Comparison of ENCODE assay signal across 20 cellular contexts in the genomic region with DNA sequence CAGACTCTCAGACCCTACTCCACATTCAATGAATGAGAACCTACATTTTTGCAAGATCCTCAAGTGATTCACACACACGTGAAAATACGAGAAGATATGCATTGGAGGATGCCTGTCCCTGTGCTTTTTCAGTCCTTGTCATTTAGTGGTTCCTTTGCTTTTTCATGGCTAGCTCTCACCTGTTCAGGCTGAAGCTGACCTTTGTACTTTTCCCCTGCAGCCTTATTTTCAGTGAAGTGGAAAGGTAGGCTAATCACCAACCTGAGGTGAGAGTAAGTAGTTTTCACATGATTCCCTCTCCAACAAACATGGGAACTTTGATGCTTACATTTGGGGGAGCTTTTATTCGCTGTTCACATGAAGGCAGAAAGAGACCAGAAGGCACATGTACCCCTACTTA. TPM values are rescaled to one million over a fixed set of nuclear protein-coding genes. Genes with fewer than 3 reads are reported as not detected.
DNase-seq lines count a peak whose midpoint lies in the region; ATAC-seq and TF ChIP-seq lines count a peak whose summit lies in the region.
"Had no signal": no experiment of that assay in that cellular context is flagged by ENCODE, and none has a peak within 500 bp of the region (broad histone marks: within the 10 kb centered on the region; RNA-seq: fewer than 3 reads in every experiment).

No MANE protein-coding gene starts in this region.

- peaks cover 35% of the 10 kb centered on the region for H3K36me3 Mint-ChIP-seq in activated CD8-positive, alpha-beta memory T cell treated with anti-CD3 and anti-CD28 coated beads, Interleukin-2, amount 10 ng/mL, durations not matched to agents 7 days and 5 days
- peaks cover 13 to 18% of the 10 kb centered on the region in 2 donors for H3K36me3 Mint-ChIP-seq in naive B cell

- H3K4me3 ChIP-seq in hepatocyte (no peak overlapping the region), neuronal stem cell (ENCODE audit: low read length in 2 of 2) (no peak overlapping the region)
- H3K4me3 ChIP-seq: GM23248 had no signal

- ATAC-seq in activated CD8-positive, alpha-beta memory T cell treated with anti-CD3 and anti-CD28 coated beads, Interleukin-2, amount 10 ng/mL, durations not matched to agents 7 days and 5 days = no peak
- ATAC-seq in naive B cell (ENCODE audit: low read depth in 2 of 2) = no peak
- ATAC-seq in HG03439 (IDR thresholded peaks at IDR 0.05; ENCODE audit: unreplicated experiment) = no peak

- peak overlapping the region; percentile 59 for H3K27ac ChIP-seq in hepatocyte
- no peak overlapping the region for H3K27ac ChIP-seq in neuronal stem cell (replicated peaks; ENCODE audit: low read length)
- H3K27ac ChIP-seq: GM23248, HL-60 had no signal

- TF ChIP-seq CTCF in hepatocyte (IDR thresholded peaks at IDR 0.05; ENCODE audit: poor library complexity) = no peak

- H3K79me1 ChIP-seq in neuronal stem cell (ENCODE audit: low read depth, low read length) = no peaks in the 10 kb centered on the region

- H2BK5ac ChIP-seq in neuronal stem cell (ENCODE audit: low read length) = no peak overlapping the region

- CTCF ChIA-PET in activated CD8-positive, alpha-beta memory T cell treated with anti-CD3 and anti-CD28 coated beads, Interleukin-2, amount 10 ng/mL, durations not matched to agents 7 days and 5 days (lab: Charles Lee) = interaction anchor here (0.9 to 5.6 kb wide), 2 partner anchors 8 to 151 kb away, joined by 3 to 31 read pairs; a partner anchor contains a TSS

- no peak overlapping the region for H3K9ac ChIP-seq in neuronal stem cell (ENCODE audit: low read depth, low read length, poor library complexity)
- H3K9ac ChIP-seq: GM23248 had no signal

- H2AFZ ChIP-seq in hepatocyte (no peak overlapping the region), neuronal stem cell (ENCODE audit: low read length) (no peak overlapping the region)
- H2AFZ ChIP-seq: GM23248 had no signal

- no peak overlapping the region for H3K4ac ChIP-seq in neuronal stem cell (ENCODE audit: low read length)

- peaks cover 31% of the 10 kb centered on the region for H3K4me1 ChIP-seq in hepatocyte (ENCODE audit: insufficient read depth)
- peaks cover 0 to 3% of the 10 kb centered on the region in 2 donors for H3K4me1 ChIP-seq in neuronal stem cell (ENCODE audit: control insufficient read depth in 2 of 2, insufficient read depth in 1 of 2, low read depth in 1 of 2, low read length in 2 of 2)

- no peak overlapping the region for H3K18ac ChIP-seq in neuronal stem cell (ENCODE audit: low read length)

- H3K9me3 ChIP-seq in hepatocyte (ENCODE audit: low read depth) = no peaks in the 10 kb centered on the region
- no peaks in the 10 kb centered on the region for H3K9me3 ChIP-seq in neuronal stem cell (replicated peaks in 1 of 2; ENCODE audit: control insufficient read depth in 2 of 2, insufficient read depth in 1 of 2, low read depth in 1 of 2, low read length in 2 of 2)

- H4K20me1 ChIP-seq in hepatocyte (ENCODE audit: insufficient read depth, poor library complexity, severe bottlenecking) = no peaks in the 10 kb centered on the region

- H4K8ac ChIP-seq in neuronal stem cell (ENCODE audit: low read depth, low read length) = no peak overlapping the region

- no peak overlapping the region for H3K4me3 Mint-ChIP-seq in activated CD8-positive, alpha-beta memory T cell treated with anti-CD3 and anti-CD28 coated beads, Interleukin-2, amount 10 ng/mL, durations not matched to agents 7 days and 5 days
- H3K4me3 Mint-ChIP-seq in naive B cell = peak overlapping the region in 4 of 8 donors; percentile 33 to 73 (median 64)

- no peaks in the 10 kb centered on the region for H3K9me3 Mint-ChIP-seq in activated CD8-positive, alpha-beta memory T cell treated with anti-CD3 and anti-CD28 coated beads, Interleukin-2, amount 10 ng/mL, durations not matched to agents 7 days and 5 days (ENCODE audit: low read depth)
- no peaks in the 10 kb centered on the region for H3K9me3 Mint-ChIP-seq in naive B cell

- peak overlapping the region; percentile 32 for H3K4me2 ChIP-seq in hepatocyte
- no peak overlapping the region for H3K4me2 ChIP-seq in neuronal stem cell (ENCODE audit: insufficient read depth, low read length, poor library complexity, severe bottlenecking)

- H4K91ac ChIP-seq in neuronal stem cell (ENCODE audit: low read depth, low read length, poor library complexity) = no peak overlapping the region

- H3K36me3 ChIP-seq in hepatocyte (replicated peaks; ENCODE audit: insufficient read depth, low read depth) = no peaks in the 10 kb centered on the region
- H3K36me3 ChIP-seq in neuronal stem cell (replicated peaks in 1 of 2; ENCODE audit: control insufficient read depth in 2 of 2, insufficient read depth in 2 of 2, low read length in 2 of 2) = no peaks in the 10 kb centered on the region

- H3K14ac ChIP-seq in neuronal stem cell (ENCODE audit: low read length) = no peak overlapping the region

- peaks cover 21% of the 10 kb centered on the region for H3K79me2 ChIP-seq in hepatocyte

- H2BK120ac ChIP-seq in neuronal stem cell (ENCODE audit: low read depth, low read length) = no peak overlapping the region

- peak overlapping the region; percentile 29 for H3K27ac Mint-ChIP-seq in activated CD8-positive, alpha-beta memory T cell treated with anti-CD3 and anti-CD28 coated beads, Interleukin-2, amount 10 ng/mL, durations not matched to agents 7 days and 5 days
- peak overlapping the region in 5 of 6 donors; percentile 49 to 97 (median 84) for H3K27ac Mint-ChIP-seq in naive B cell

- no peaks in the 10 kb centered on the region for H3K27me3 Mint-ChIP-seq in activated CD8-positive, alpha-beta memory T cell treated with anti-CD3 and anti-CD28 coated beads, Interleukin-2, amount 10 ng/mL, durations not matched to agents 7 days and 5 days
- no peaks in the 10 kb centered on the region for H3K27me3 Mint-ChIP-seq in naive B cell

- no peak for DNase-seq in activated CD8-positive, alpha-beta memory T cell treated with anti-CD3 and anti-CD28 coated beads, Interleukin-2, amount 10 ng/mL, durations not matched to agents 7 days and 5 days
- no peak for DNase-seq in activated CD8-positive, alpha-beta memory T cell treated with anti-CD3 and anti-CD28 coated beads, Interleukin-2, amount 50 U/mL, for 48 hours
- DNase-seq in hepatocyte (ENCODE audit: low spot score) (peak; percentile 43), naive B cell (no peak), mesenteric fat pad (ENCODE audit: low spot score) (no peak), neuronal stem cell (ENCODE audit: low spot score) (no peak)
- no peak for DNase-seq in activated naive CD4-positive, alpha-beta T cell (lab: John Stamatoyannopoulos, UW)
- DNase-seq: 8988T, C1 segment of cervical spinal cord, COR-L47, DMS79, GDM1, GM23248, KG1, NCI-H1092, NCI-H2107, NCI-H345, NCI-H748 treated with DMSO at 0.1 percent for 48 hours had no signal

- no peaks in the 10 kb centered on the region for H3K9me2 ChIP-seq in hepatocyte (replicated peaks; ENCODE audit: insufficient read depth)

- peaks cover 53% of the 10 kb centered on the region for H3K4me1 Mint-ChIP-seq in activated CD8-positive, alpha-beta memory T cell treated with anti-CD3 and anti-CD28 coated beads, Interleukin-2, amount 10 ng/mL, durations not matched to agents 7 days and 5 days
- peaks cover 69 to 94% (median 86%) of the 10 kb centered on the region in 3 donors for H3K4me1 Mint-ChIP-seq in naive B cell

- no peak overlapping the region for H2BK12ac ChIP-seq in neuronal stem cell (ENCODE audit: low read length)

- no peak overlapping the region for H2BK15ac ChIP-seq in neuronal stem cell (ENCODE audit: low read length)

- no peak overlapping the region for H2AK5ac ChIP-seq in neuronal stem cell (ENCODE audit: low read depth, low read length)

- H3K23ac ChIP-seq in neuronal stem cell (ENCODE audit: low read depth, low read length, poor library complexity) = no peak overlapping the region

- 66% methylated on average over 3 of the region's 3 CpGs for WGBS in hepatocyte (ENCODE audit: low lambda C conversion rate, missing lambda C conversion rate)
- WGBS in neuronal stem cell (ENCODE audit: extremely low coverage in 2 of 2, insufficient read length in 2 of 2, insufficient replicate concordance in 1 of 2), 2 donors = no CpG with 5 or more reads among the region's 3 CpGs

- H3K27me3 ChIP-seq in hepatocyte (no peaks in the 10 kb centered on the region), neuronal stem cell (ENCODE audit: control insufficient read depth in 3 of 3, insufficient read depth in 3 of 3, low read depth in 1 of 3, low read length in 3 of 3) (no peaks in the 10 kb centered on the region)

RNA-seq across cellular contexts. Expression of a gene that starts 8.3 kb away (rescaled TPM):
- total RNA-seq in activated CD8-positive, alpha-beta memory T cell treated with anti-CD3 and anti-CD28 coated beads, Interleukin-2, amount 10 ng/mL, durations not matched to agents 7 days and 5 days = 100 to 1,000 TPM; 109 to 116 TPM
- total RNA-seq in hepatocyte = 79.1 and 90.8 TPM in 2 replicates
- polyA plus RNA-seq in hepatocyte = 46.8 and 54.8 TPM in 2 replicates
- 100 to 1,000 TPM in 1 of 6 donors, 10 to 100 TPM in 5; 54.8 to 110 (median 87.3) TPM for polyA plus RNA-seq in naive B cell (ENCODE audit: low read depth in 6 of 6)
- 38.9 TPM for total RNA-seq in mesenteric fat pad
- 1.3 TPM for polyA plus RNA-seq in neuronal stem cell (2013, experiment 1 of 2)
- 1.1 TPM for polyA plus RNA-seq in neuronal stem cell (2013, experiment 2 of 2)

RNA-seq across cellular contexts. Expression of a gene that starts 34.4 kb away (rescaled TPM):
- total RNA-seq in activated CD8-positive, alpha-beta memory T cell treated with anti-CD3 and anti-CD28 coated beads, Interleukin-2, amount 10 ng/mL, durations not matched to agents 7 days and 5 days = 10 to 100 TPM in 1 of 2 experiments, 1 to 10 TPM in 1; 9.1 to 12.7 TPM
- total RNA-seq in hepatocyte (49.6 and 59.0 TPM in 2 replicates), mesenteric fat pad (32.3 TPM)
- polyA plus RNA-seq in hepatocyte (43.1 and 55.5 TPM in 2 replicates), naive B cell (ENCODE audit: low read depth in 6 of 6) (10 to 100 TPM; 18.8 to 27.6 (median 22.2) TPM)
- polyA plus RNA-seq in neuronal stem cell (2013, experiment 1 of 2) = 5.0 TPM
- 5.3 TPM for polyA plus RNA-seq in neuronal stem cell (2013, experiment 2 of 2)
